In genomic region chr5:163914911-163915310, GRCh38 we compare ENCODE assay signal across 10 cellular contexts.
DNase-seq lines count a peak whose midpoint lies in the region; ATAC-seq lines count a peak whose summit lies in the region.
"Had no signal": no experiment of that assay in that cellular context is flagged by ENCODE, and none has a peak within 500 bp of the region (broad histone marks: within the 10 kb centered on the region; RNA-seq: fewer than 3 reads in every experiment).

No MANE protein-coding gene starts in this region.

- DNase-seq in NCI-H82 treated with DMSO at 0.1 percent for 48 hours (lab: John Stamatoyannopoulos, UW; ENCODE audit: unreplicated experiment) (peak; percentile 69), naive B cell (peak; percentile 93), hippocampal formation (lab: John Stamatoyannopoulos, UW) (no peak), cortex of kidney (lab: John Stamatoyannopoulos, UW) (no peak), NCI-H1092 treated with DMSO at 0.1 percent for 48 hours (lab: John Stamatoyannopoulos, UW) (no peak)

- peak overlapping the region; percentile 100 for H3K27ac Mint-ChIP-seq in naive B cell
- H3K27ac Mint-ChIP-seq: activated naive CD8-positive, alpha-beta T cell had no signal

- ATAC-seq in GM19023 (IDR thresholded peaks at IDR 0.05; ENCODE audit: unreplicated experiment) (peak; percentile 37), HG02981 (IDR thresholded peaks at IDR 0.05; ENCODE audit: unreplicated experiment) (peak; percentile 35), naive B cell (ENCODE audit: low read depth in 2 of 2) (peak; percentile 73 to 76), HG02623 (IDR thresholded peaks at IDR 0.05; ENCODE audit: unreplicated experiment) (no peak)
- ATAC-seq: PC-3 had no signal

- peaks cover 12 to 30% (median 23%) of the 10 kb centered on the region in 7 donors for H3K9me3 Mint-ChIP-seq in naive B cell

- peaks cover 6 to 39% of the 10 kb centered on the region in 2 donors for H3K36me3 Mint-ChIP-seq in naive B cell
- H3K36me3 Mint-ChIP-seq: activated naive CD8-positive, alpha-beta T cell had no signal

- peaks cover 71 to 80% (median 76%) of the 10 kb centered on the region in 3 donors for H3K4me1 Mint-ChIP-seq in naive B cell

- H3K27me3 Mint-ChIP-seq in naive B cell, result no peaks in the 10 kb centered on the region
- H3K27me3 Mint-ChIP-seq: activated naive CD8-positive, alpha-beta T cell had no signal

- peak overlapping the region; percentile 82 to 95 (median 89) for H3K4me3 Mint-ChIP-seq in naive B cell
- H3K4me3 Mint-ChIP-seq: activated naive CD8-positive, alpha-beta T cell had no signal

Comparison
In these comparisons a context has a peak if more than half of its experiments do, and no peak if none do; other contexts are left out.
1. DNase-seq: peak in NCI-H82 treated with DMSO at 0.1 percent for 48 hours (single experiment) and naive B cell (single experiment); none in hippocampal formation (0 of 2), cortex of kidney (single experiment) and NCI-H1092 treated with DMSO at 0.1 percent for 48 hours (single experiment).